Comparison of ENCODE assay signal across 20 cellular contexts in the genomic region with DNA sequence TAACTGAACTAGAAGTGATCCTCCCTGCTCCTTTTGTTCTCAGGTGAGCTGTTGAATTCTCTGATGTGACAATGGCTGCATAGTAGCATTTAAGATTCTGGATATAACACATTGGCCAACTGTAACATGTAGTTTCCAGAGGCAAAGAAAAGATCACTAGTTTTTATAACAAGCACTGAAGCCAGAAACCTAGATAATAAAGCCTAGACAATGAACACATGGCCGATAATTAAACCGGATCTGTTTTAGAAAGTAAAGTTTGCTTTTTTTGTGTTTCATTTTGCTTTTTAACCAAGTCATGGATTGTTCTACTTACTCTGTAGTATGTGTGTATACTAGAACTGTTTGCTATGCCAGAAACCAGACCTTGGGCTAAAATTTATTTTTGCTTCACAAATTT.
DNase-seq lines count a peak whose midpoint lies in the region; ATAC-seq and TF ChIP-seq lines count a peak whose summit lies in the region.
"Had no signal": no experiment of that assay in that cellular context is flagged by ENCODE, and none has a peak within 500 bp of the region (broad histone marks: within the 10 kb centered on the region; RNA-seq: fewer than 3 reads in every experiment).

No MANE protein-coding gene starts in this region.

- peak; percentile 61 for DNase-seq in SK-N-DZ (ENCODE audit: low spot score)
- no peak for DNase-seq in NCI-H446 (lab: John Stamatoyannopoulos, UW)
- no peak for DNase-seq in superior temporal gyrus (ENCODE audit: extremely low spot score)
- no peak for DNase-seq in activated CD4-positive, CD25-positive, alpha-beta regulatory T cell treated with anti-CD3 and anti-CD28 coated beads, Interleukin-2, amount 50 U/mL, for 72 hours
- DNase-seq: 8988T; ACHN; C1 segment of cervical spinal cord; CD4-positive, alpha-beta memory T cell; CD4-positive, CD25-positive, alpha-beta regulatory T cell; CD8-positive, alpha-beta memory T cell; COR-L47; DMS 273 treated with DMSO at 0.1 percent for 48 hours; DMS153; DMS53; DMS79; DND-41; EL; GDM1 had no signal

- ATAC-seq in SK-N-SH treated with all-trans-retinoic acid at 6 μM for 48 hours: no peak
- ATAC-seq: GM12878 had no signal

TF ChIP-seq in SK-N-SH treated with all-trans-retinoic acid at 6 μM for 48 hours, 23 proteins besides CTCF, POLR2A, EP300 and RAD21:
- no peak for TF ChIP-seq SNAI2 (CRISPR knock-in tag; IDR thresholded peaks at IDR 0.05)
- TF ChIP-seq TCF4 (CRISPR knock-in tag; IDR thresholded peaks at IDR 0.05; ENCODE audit: borderline replicate concordance): peak; percentile 65; the same call in 1 of the 2 replicates
